ENCODE assay signal across 30 cellular contexts in genomic region chr11:86175585-86175984, GRCh38.
A peak's percentile ranks its signal among the peaks of the same experiment; 100 is the strongest.
DNase-seq lines count a peak whose midpoint lies in the region; ATAC-seq, FAIRE-seq and TF ChIP-seq lines count a peak whose summit lies in the region.
"Had no signal": no experiment of that assay in that cellular context is flagged by ENCODE, and none has a peak within 500 bp of the region (broad histone marks: within the 10 kb centered on the region; RNA-seq: fewer than 3 reads in every experiment).

No MANE protein-coding gene starts in this region.

- H3K4me3 Mint-ChIP-seq in activated CD4-positive, alpha-beta T cell treated with anti-CD3 and anti-CD28 coated beads for 36 hours = no peak overlapping the region
- peak overlapping the region; percentile 53 for H3K4me3 Mint-ChIP-seq in activated T-helper 17 cell treated with anti-CD3 and anti-CD28 coated beads, Interleukin-2, amount 50 U/mL, for 72 hours
- H3K4me3 Mint-ChIP-seq: IgD-negative memory B cell, neural progenitor cell had no signal

- no peaks in the 10 kb centered on the region for H3K9me3 Mint-ChIP-seq in activated CD4-positive, alpha-beta T cell treated with anti-CD3 and anti-CD28 coated beads for 36 hours (ENCODE audit: low read depth)
- no peaks in the 10 kb centered on the region for H3K9me3 Mint-ChIP-seq in activated T-helper 17 cell treated with anti-CD3 and anti-CD28 coated beads, Interleukin-2, amount 50 U/mL, for 72 hours
- H3K9me3 Mint-ChIP-seq: IgD-negative memory B cell; neural progenitor cell; stimulated activated naive B cell treated with anti-CD40 and anti-IgM and Interleukin-4, amounts not matched to agents 10 μg/mL and 1 μg/mL and 100 μg/mL, for 72 hours had no signal

- FAIRE-seq in A549 (lab: Jason Lieb, UNC) = no peak
- FAIRE-seq: kidney had no signal

- H3K4me1 ChIP-seq in A549 (peaks cover 37% of the 10 kb centered on the region), neutrophil (ENCODE audit: control insufficient read depth in 1 of 2, insufficient read depth in 1 of 2, low read depth in 1 of 2, low read length in 1 of 2) (peaks cover 47 to 61% of the 10 kb centered on the region in 2 experiments)
- H3K4me1 ChIP-seq: neural progenitor cell had no signal

- no peaks in the 10 kb centered on the region for H3K27me3 Mint-ChIP-seq in activated CD4-positive, alpha-beta T cell treated with anti-CD3 and anti-CD28 coated beads for 36 hours
- no peaks in the 10 kb centered on the region for H3K27me3 Mint-ChIP-seq in activated T-helper 17 cell treated with anti-CD3 and anti-CD28 coated beads, Interleukin-2, amount 50 U/mL, for 72 hours
- H3K27me3 Mint-ChIP-seq: stimulated activated naive B cell treated with anti-CD40 and anti-IgM and Interleukin-4, amounts not matched to agents 10 μg/mL and 1 μg/mL and 100 μg/mL, for 72 hours had no signal

- no peak overlapping the region for H3K4me3 ChIP-seq in A549
- H3K4me3 ChIP-seq in neutrophil (ENCODE audit: low read depth in 1 of 2, low read length in 1 of 2) = no peak overlapping the region
- H3K4me3 ChIP-seq: breast epithelium, lung, mucosa of descending colon, neural progenitor cell, right lobe of liver, thoracic aorta had no signal

- peak overlapping the region; percentile 79 for H3K27ac Mint-ChIP-seq in activated CD4-positive, alpha-beta T cell treated with anti-CD3 and anti-CD28 coated beads for 36 hours
- H3K27ac Mint-ChIP-seq in activated T-helper 17 cell treated with anti-CD3 and anti-CD28 coated beads, Interleukin-2, amount 50 U/mL, for 72 hours = peak overlapping the region; percentile 84
- H3K27ac Mint-ChIP-seq: IgD-negative memory B cell, neural progenitor cell had no signal

- POLR2A ChIA-PET in activated CD4-positive, alpha-beta T cell treated with anti-CD3 and anti-CD28 coated beads for 36 hours (lab: Charles Lee) = interaction anchor here (1.2 kb wide), 1 partner anchor 18 kb away, joined by 4 read pairs; no protein-coding TSS in a partner anchor
- POLR2A ChIA-PET in A549 (lab: Yijun Ruan, JAX) = no interaction called here

- no peaks in the 10 kb centered on the region for H3K27me3 ChIP-seq in neutrophil
- H3K27me3 ChIP-seq: breast epithelium, neural progenitor cell, right lobe of liver had no signal

- no peak for ATAC-seq in activated CD4-positive, alpha-beta T cell treated with anti-CD3 and anti-CD28 coated beads for 36 hours
- ATAC-seq in A549 (no peak), GM18520 (IDR thresholded peaks at IDR 0.05; ENCODE audit: unreplicated experiment) (no peak), HG02870 (IDR thresholded peaks at IDR 0.05; ENCODE audit: unreplicated experiment) (no peak)
- ATAC-seq in activated T-helper 17 cell treated with anti-CD3 and anti-CD28 coated beads, Interleukin-2, amount 50 U/mL, for 72 hours (replicated peaks) = no peak
- ATAC-seq: mucosa of descending colon, Panc1 had no signal

- CTCF ChIA-PET in activated CD4-positive, alpha-beta T cell treated with anti-CD3 and anti-CD28 coated beads for 36 hours (lab: Charles Lee) = interaction anchor here (0.6 to 1.5 kb wide), 3 partner anchors 8 to 109 kb away, joined by 3 to 5 read pairs (median 3); no protein-coding TSS in a partner anchor
- CTCF ChIA-PET in A549 (lab: Yijun Ruan, JAX) = interaction anchor here (0.9 kb wide), 1 partner anchor 18 kb away, joined by 3 read pairs; no protein-coding TSS in a partner anchor

- TF ChIP-seq POLR2A in A549 (IDR thresholded peaks at IDR 0.05; ENCODE audit: low read length) = no peak

- TF ChIP-seq CTCF in A549 (IDR thresholded peaks at IDR 0.05) = no peak
- TF ChIP-seq CTCF in neutrophil (IDR thresholded peaks at IDR 0.05) = no peak

- peaks cover 2% of the 10 kb centered on the region for H3K36me3 Mint-ChIP-seq in activated CD4-positive, alpha-beta T cell treated with anti-CD3 and anti-CD28 coated beads for 36 hours (ENCODE audit: low read depth)
- peaks cover 5% of the 10 kb centered on the region for H3K36me3 Mint-ChIP-seq in activated T-helper 17 cell treated with anti-CD3 and anti-CD28 coated beads, Interleukin-2, amount 50 U/mL, for 72 hours (ENCODE audit: low read depth)
- H3K36me3 Mint-ChIP-seq: IgD-negative memory B cell; neural progenitor cell; stimulated activated naive B cell treated with anti-CD40 and anti-IgM and Interleukin-4, amounts not matched to agents 10 μg/mL and 1 μg/mL and 100 μg/mL, for 72 hours had no signal

- no peak overlapping the region for H3K4me2 ChIP-seq in A549
- H3K4me2 ChIP-seq: neural progenitor cell had no signal

- H3K9me3 ChIP-seq in A549 (no peaks in the 10 kb centered on the region), neutrophil (no peaks in the 10 kb centered on the region)
- H3K9me3 ChIP-seq: breast epithelium, mucosa of descending colon, right lobe of liver, thoracic aorta had no signal

- WGBS in A549 (ENCODE audit: missing lambda C conversion rate) = 93% methylated on average over 2 of the region's 2 CpGs

- peaks cover 31% of the 10 kb centered on the region for H3K4me1 Mint-ChIP-seq in activated CD4-positive, alpha-beta T cell treated with anti-CD3 and anti-CD28 coated beads for 36 hours
- H3K4me1 Mint-ChIP-seq in activated T-helper 17 cell treated with anti-CD3 and anti-CD28 coated beads, Interleukin-2, amount 50 U/mL, for 72 hours = peaks cover 16% of the 10 kb centered on the region
- H3K4me1 Mint-ChIP-seq: neural progenitor cell had no signal

- no peak for DNase-seq in activated CD4-positive, alpha-beta T cell treated with anti-CD3 and anti-CD28 coated beads for 36 hours
- DNase-seq in activated CD4-positive, alpha-beta T cell treated with anti-CD3 and anti-CD28 coated beads, Interleukin-2, amount 50 U/mL, for 48 hours = no peak
- DNase-seq in A549 (ENCODE audit: low read depth in 1 of 2, low spot score in 1 of 2) (no peak), kidney tubule cell (ENCODE audit: low spot score) (no peak)
- DNase-seq: 8988T; activated naive CD4-positive, alpha-beta T cell; activated T-cell treated with anti-CD3 and anti-CD28 coated beads for 4 hours; DMS153; GOT3; kidney; mucosa of descending colon; NCI-H1092; NCI-H187; NCI-H524 treated with DMSO at 0.1 percent for 48 hours; right lobe of liver; SHP77 treated with DMSO at 0.1 percent for 48 hours; stimulated activated CD4-positive, alpha-beta T cell treated with anti-CD3 and anti-CD28 coated beads, Interleukin-4, amount 100 ng/mL, for 4 hours; stimulated activated naive B cell treated with anti-CD40 and anti-IgM and Interleukin-4, amounts not matched to agents 10 μg/mL and 1 μg/mL and 100 μg/mL, for 72 hours; T1000; WERI-Rb-1 had no signal

- no peak for TF ChIP-seq EP300 in A549 (IDR thresholded peaks at IDR 0.05)

- no peak for TF ChIP-seq RAD21 in A549 (conservative IDR thresholded peaks at IDR 0.05 in 1 of 2, IDR thresholded peaks at IDR 0.05 in 1 of 2)

- H3K27ac ChIP-seq in A549 (peak overlapping the region; percentile 10 to 86; a peak in 3 of 6 replicates), neutrophil (peak overlapping the region; percentile 80)
- H3K27ac ChIP-seq: neural progenitor cell, WERI-Rb-1 had no signal

- no peaks in the 10 kb centered on the region for H3K36me3 ChIP-seq in neutrophil
- H3K36me3 ChIP-seq: breast epithelium, neural progenitor cell, right lobe of liver, thoracic aorta, WERI-Rb-1 had no signal

- intact Hi-C loops in activated CD4-positive, alpha-beta T cell treated with anti-CD3 and anti-CD28 coated beads for 36 hours (cut with DNase I, micrococcal nuclease) = loop anchor here in 1 of 2 experiments (5.0 kb wide), 2 partner anchors 33 to 37 kb away; no protein-coding TSS in a partner anchor

TF ChIP-seq in A549, 52 proteins besides CTCF, POLR2A, EP300 and RAD21 (continues in another document):
- TF ChIP-seq FOSL2 (IDR thresholded peaks at IDR 0.05) (no peak), FOSL2 (CRISPR knock-in tag; IDR thresholded peaks at IDR 0.05) (no peak), REST (IDR thresholded peaks at IDR 0.05) (no peak), RCOR1 (IDR thresholded peaks at IDR 0.05; ENCODE audit: low read depth, low read length) (no peak), TP53 (CRISPR knock-in tag; IDR thresholded peaks at IDR 0.05) (no peak), SREBF2 (IDR thresholded peaks at IDR 0.05) (no peak), ATOH8 (CRISPR knock-in tag; IDR thresholded peaks at IDR 0.05; ENCODE audit: low read depth) (no peak), ZNF302 (CRISPR knock-in tag; IDR thresholded peaks at IDR 0.05) (no peak), ZSCAN20 (CRISPR knock-in tag; IDR thresholded peaks at IDR 0.05) (no peak), KDM1A (IDR thresholded peaks at IDR 0.05; ENCODE audit: low read depth) (no peak), POLR2AphosphoS2 (conservative IDR thresholded peaks at IDR 0.05; ENCODE audit: low read length) (no peak)
